In genomic region chr10:18282094-18282493, GRCh38 we compare ENCODE assay signal across 22 cellular contexts.
DNase-seq lines count a peak whose midpoint lies in the region; ATAC-seq and TF ChIP-seq lines count a peak whose summit lies in the region.
"Had no signal": no experiment of that assay in that cellular context is flagged by ENCODE, and none has a peak within 500 bp of the region (broad histone marks: within the 10 kb centered on the region; RNA-seq: fewer than 3 reads in every experiment).

No MANE protein-coding gene starts in this region.

- TF ChIP-seq CTCF in cardiac muscle cell (IDR thresholded peaks at IDR 0.05; ENCODE audit: low read depth, low read length) = no peak
- no peak for TF ChIP-seq CTCF in endodermal cell (conservative IDR thresholded peaks at IDR 0.05)
- TF ChIP-seq CTCF in CD14-positive monocyte (IDR thresholded peaks at IDR 0.05) = no peak

- H3K27me3 Mint-ChIP-seq in endodermal cell (ENCODE audit: insufficient read depth) (no peaks in the 10 kb centered on the region), CD14-positive monocyte (ENCODE audit: low read depth in 3 of 3) (no peaks in the 10 kb centered on the region)

- H3K27ac Mint-ChIP-seq in endodermal cell (peak overlapping the region; percentile 48), CD14-positive monocyte (peak overlapping the region in 1 of 7 donors; percentile 68)
- H3K27ac Mint-ChIP-seq: CD4-positive, alpha-beta memory T cell; GM23338 had no signal

- intact Hi-C loops in Right ventricle myocardium superior (cut with DNase I) (no loop called here), CD14-positive monocyte (cut with micrococcal nuclease) (no loop called here)

- DNase-seq in cardiac muscle cell (ENCODE audit: low read depth in 1 of 2, low spot score in 1 of 2) (peak in 1 of 2 donors; percentile 24), Right ventricle myocardium superior (no peak), endodermal cell (peak; percentile 53), islet precursor cell (peak; percentile 63), CD14-positive monocyte (ENCODE audit: low spot score) (no peak)
- DNase-seq: AML-193; BE2C; Calu3; CD4-positive, alpha-beta memory T cell; COR-L47; DMS53; DMS79 treated with DMSO at 0.1 percent for 48 hours; GDM1; H9 had no signal

- H3K36me3 Mint-ChIP-seq in endodermal cell (ENCODE audit: low read depth) (no peaks in the 10 kb centered on the region), CD14-positive monocyte (no peaks in the 10 kb centered on the region)
- H3K36me3 Mint-ChIP-seq: CD4-positive, alpha-beta memory T cell had no signal

- peaks cover 8% of the 10 kb centered on the region for H3K4me1 ChIP-seq in cardiac muscle cell (ENCODE audit: low read depth)
- no peaks in the 10 kb centered on the region for H3K4me1 ChIP-seq in endodermal cell (ENCODE audit: control insufficient read depth, insufficient read depth, low read length)
- H3K4me1 ChIP-seq: BE2C had no signal

- H3K27ac ChIP-seq in cardiac muscle cell = peak overlapping the region; percentile 64
- H3K27ac ChIP-seq in endodermal cell (ENCODE audit: low read depth, low read length) = no peak overlapping the region
- H3K27ac ChIP-seq: 22Rv1 had no signal

- H3K4me1 Mint-ChIP-seq in endodermal cell (no peaks in the 10 kb centered on the region), CD14-positive monocyte (peaks cover 25% of the 10 kb centered on the region)
- H3K4me1 Mint-ChIP-seq: CD4-positive, alpha-beta memory T cell had no signal

- no peak overlapping the region for H3K4me3 Mint-ChIP-seq in endodermal cell
- H3K4me3 Mint-ChIP-seq in CD14-positive monocyte = no peak overlapping the region
- H3K4me3 Mint-ChIP-seq: CD4-positive, alpha-beta memory T cell; GM23338; H9 had no signal

- H3K4me3 ChIP-seq in cardiac muscle cell = no peak overlapping the region
- H3K4me3 ChIP-seq in endodermal cell (ENCODE audit: low read length) = no peak overlapping the region
- H3K4me3 ChIP-seq: BLaER1 treated with 17β-estradiol and CSF1 and Interleukin-3, amounts not matched to agents 10 nM and 100 nM; GM12878; GM23338 had no signal

- WGBS in endodermal cell (ENCODE audit: insufficient coverage in 1 of 2, insufficient read length in 1 of 2), 2 experiments = 54 to 64% methylated on average over 2 of the region's 2 CpGs

- H3K27me3 ChIP-seq in cardiac muscle cell (no peaks in the 10 kb centered on the region), endodermal cell (ENCODE audit: control insufficient read depth, insufficient read depth, low read length, poor library complexity, severe bottlenecking) (no peaks in the 10 kb centered on the region)
- H3K27me3 ChIP-seq: BE2C; BLaER1 treated with 17β-estradiol and CSF1 and Interleukin-3, amounts not matched to agents 10 nM and 100 nM had no signal

- H3K9me3 Mint-ChIP-seq in endodermal cell (peaks cover 1% of the 10 kb centered on the region), CD14-positive monocyte (peaks cover 0 to 2% (median 0%) of the 10 kb centered on the region in 7 donors)
- H3K9me3 Mint-ChIP-seq: GM23338, H9 had no signal

- H3K9me3 ChIP-seq in cardiac muscle cell (ENCODE audit: low read depth) = no peaks in the 10 kb centered on the region
- no peaks in the 10 kb centered on the region for H3K9me3 ChIP-seq in endodermal cell (ENCODE audit: control insufficient read depth, low read length)
- H3K9me3 ChIP-seq: BE2C; BLaER1 treated with 17β-estradiol and CSF1 and Interleukin-3, amounts not matched to agents 10 nM and 100 nM had no signal

- no peak for ATAC-seq in Right ventricle myocardium superior (ENCODE audit: poor library complexity)
- no peak for ATAC-seq in GM18502 (IDR thresholded peaks at IDR 0.05; ENCODE audit: poor library complexity, unreplicated experiment)
- ATAC-seq in GM19351 (IDR thresholded peaks at IDR 0.05; ENCODE audit: unreplicated experiment) = no peak
- ATAC-seq in GM19467 (IDR thresholded peaks at IDR 0.05; ENCODE audit: unreplicated experiment) = no peak
- ATAC-seq: GM12878, GM23338, HCT116 had no signal

- H3K9ac ChIP-seq in endodermal cell (ENCODE audit: extremely low read depth, low read length, poor library complexity, severe bottlenecking) = no peak overlapping the region
- H3K9ac ChIP-seq: BLaER1 treated with 17β-estradiol and CSF1 and Interleukin-3, amounts not matched to agents 10 nM and 100 nM had no signal

- H3K36me3 ChIP-seq in cardiac muscle cell = no peaks in the 10 kb centered on the region
- H3K36me3 ChIP-seq in endodermal cell (ENCODE audit: control insufficient read depth, insufficient read depth, low read length) = no peaks in the 10 kb centered on the region
- H3K36me3 ChIP-seq: BE2C; BLaER1 treated with 17β-estradiol and CSF1 and Interleukin-3, amounts not matched to agents 10 nM and 100 nM had no signal

Comparison
In these comparisons a context has a peak if more than half of its experiments do, and no peak if none do; other contexts are left out.
1. DNase-seq: peak in endodermal cell (single experiment) and islet precursor cell (single experiment); none in Right ventricle myocardium superior (single experiment) and CD14-positive monocyte (single experiment).